Comparison of ENCODE assay signal across 8 cellular contexts in genomic region chr3:27590437-27591320, GRCh38.
DNase-seq lines count a peak whose midpoint lies in the region; ATAC-seq and TF ChIP-seq lines count a peak whose summit lies in the region.

No MANE protein-coding gene starts in this region.

- no peak overlapping the region for H3K9ac ChIP-seq in liver (ENCODE audit: low read depth in 1 of 2, low read length in 2 of 2)

- H3K27ac ChIP-seq in ACC112 (ENCODE audit: low read depth, low read length) (peak overlapping the region; percentile 76), body of pancreas (peak overlapping the region in 2 of 4 donors; percentile 52 to 76), liver (ENCODE audit: low read depth in 1 of 2, low read length in 2 of 2) (peak overlapping the region in 1 of 2 donors; percentile 4), ovary (peak overlapping the region in 1 of 2 donors; percentile 33)

- no peaks in the 10 kb centered on the region for H3K36me3 ChIP-seq in ACC112 (ENCODE audit: insufficient read depth, low read length)
- no peaks in the 10 kb centered on the region for H3K36me3 ChIP-seq in body of pancreas (replicated peaks in 1 of 2; ENCODE audit: insufficient read depth in 1 of 2, low read depth in 2 of 2)
- H3K36me3 ChIP-seq in liver (ENCODE audit: control insufficient read depth in 4 of 4, insufficient read depth in 3 of 4, low read depth in 1 of 4, low read length in 3 of 4) = no peaks in the 10 kb centered on the region
- H3K36me3 ChIP-seq in ovary = no peaks in the 10 kb centered on the region

- peak; percentile 15 for ATAC-seq in body of pancreas

- H3K27ac Mint-ChIP-seq in type B pancreatic cell = peak overlapping the region; percentile 12

- no peak for TF ChIP-seq CTCF in body of pancreas (IDR thresholded peaks at IDR 0.05)
- no peak for TF ChIP-seq CTCF in liver (IDR thresholded peaks at IDR 0.05; ENCODE audit: low read depth, low read length, missing input control)
- no peak for TF ChIP-seq CTCF in type B pancreatic cell (conservative IDR thresholded peaks at IDR 0.05)
- no peak for TF ChIP-seq CTCF in ovary (IDR thresholded peaks at IDR 0.05)

- peak overlapping the region; percentile 17 for H2AFZ ChIP-seq in ACC112 (ENCODE audit: low read length, unreplicated experiment)

- H3K4me1 ChIP-seq in ACC112 (ENCODE audit: control insufficient read depth, insufficient read depth, low read length, unreplicated experiment) (peaks cover 29% of the 10 kb centered on the region), body of pancreas (peaks cover 11% of the 10 kb centered on the region), liver (ENCODE audit: control insufficient read depth in 4 of 4, insufficient read depth in 4 of 4, low read length in 3 of 4) (no peaks in the 10 kb centered on the region), ovary (ENCODE audit: insufficient read depth) (peaks cover 3% of the 10 kb centered on the region)

- H3K4me1 Mint-ChIP-seq in type B pancreatic cell (ENCODE audit: unreplicated experiment) = peaks cover 22% of the 10 kb centered on the region

- no peak for TF ChIP-seq RAD21 in liver (IDR thresholded peaks at IDR 0.05)

- peak; percentile 75 for DNase-seq in LHCN-M2 (ENCODE audit: low read depth)
- DNase-seq in body of pancreas = peak in 1 of 4 donors; percentile 20
- no peak for DNase-seq in type B pancreatic cell (ENCODE audit: extremely low spot score, unreplicated experiment)
- no peak for DNase-seq in GM19238 (ENCODE audit: insufficient read length, low spot score)
- DNase-seq in ovary = no peak
- no peak for DNase-seq in cortex of kidney (lab: John Stamatoyannopoulos, UW)

- no peak for TF ChIP-seq EP300 in ovary (IDR thresholded peaks at IDR 0.05)

- H3K36me3 Mint-ChIP-seq in type B pancreatic cell = no peaks in the 10 kb centered on the region

- H3K9me3 ChIP-seq in body of pancreas (no peaks in the 10 kb centered on the region), liver (ENCODE audit: control insufficient read depth in 4 of 4, low read length in 3 of 4) (no peaks in the 10 kb centered on the region), ovary (no peaks in the 10 kb centered on the region)

- TF ChIP-seq POLR2A in body of pancreas (IDR thresholded peaks at IDR 0.05) = no peak
- no peak for TF ChIP-seq POLR2A in ovary (IDR thresholded peaks at IDR 0.05)

- no peaks in the 10 kb centered on the region for H3K27me3 Mint-ChIP-seq in type B pancreatic cell

- no peak overlapping the region for H3K4me3 Mint-ChIP-seq in type B pancreatic cell

- no peaks in the 10 kb centered on the region for H3K79me2 ChIP-seq in ACC112 (ENCODE audit: control insufficient read depth, insufficient read depth, low read length, unreplicated experiment)

- H3K9me3 Mint-ChIP-seq in type B pancreatic cell = no peaks in the 10 kb centered on the region

- intact Hi-C loops in body of pancreas (cut with DNase I) = no loop called here
- intact Hi-C loops in ovary (cut with DNase I) = no loop called here

- 26% methylated on average over 5 of the region's 5 CpGs for WGBS in body of pancreas, 2 donors
- 48% methylated on average over 5 of the region's 5 CpGs for WGBS in liver
- WGBS in ovary, 3 donors = 9 to 11% (median 9%) methylated on average over 5 of the region's 5 CpGs

- H3K4me3 ChIP-seq in ACC112 (ENCODE audit: low read depth, low read length) (peak overlapping the region; percentile 19), body of pancreas (no peak overlapping the region), liver (ENCODE audit: low read depth in 1 of 3, low read length in 3 of 3) (no peak overlapping the region), ovary (no peak overlapping the region)

- H3K27me3 ChIP-seq in ACC112 (ENCODE audit: insufficient read depth, low read length) (no peaks in the 10 kb centered on the region), body of pancreas (no peaks in the 10 kb centered on the region), liver (ENCODE audit: control insufficient read depth in 4 of 4, insufficient read depth in 4 of 4, low read length in 3 of 4) (no peaks in the 10 kb centered on the region), ovary (no peaks in the 10 kb centered on the region)

TF ChIP-seq in liver, 16 proteins besides CTCF, POLR2A, EP300 and RAD21:
- TF ChIP-seq NR2F2 (IDR thresholded peaks at IDR 0.05) (peak; percentile 34), GABPA (IDR thresholded peaks at IDR 0.05 in 1 of 2, conservative IDR thresholded peaks at IDR 0.05 in 1 of 2) (peak; percentile 33 to 40), YY1 (IDR thresholded peaks at IDR 0.05) (no peak)
TF ChIP-seq in liver: peak in this region for 2.
